ENCODE assay signal across 8 cellular contexts in the genomic region with DNA sequence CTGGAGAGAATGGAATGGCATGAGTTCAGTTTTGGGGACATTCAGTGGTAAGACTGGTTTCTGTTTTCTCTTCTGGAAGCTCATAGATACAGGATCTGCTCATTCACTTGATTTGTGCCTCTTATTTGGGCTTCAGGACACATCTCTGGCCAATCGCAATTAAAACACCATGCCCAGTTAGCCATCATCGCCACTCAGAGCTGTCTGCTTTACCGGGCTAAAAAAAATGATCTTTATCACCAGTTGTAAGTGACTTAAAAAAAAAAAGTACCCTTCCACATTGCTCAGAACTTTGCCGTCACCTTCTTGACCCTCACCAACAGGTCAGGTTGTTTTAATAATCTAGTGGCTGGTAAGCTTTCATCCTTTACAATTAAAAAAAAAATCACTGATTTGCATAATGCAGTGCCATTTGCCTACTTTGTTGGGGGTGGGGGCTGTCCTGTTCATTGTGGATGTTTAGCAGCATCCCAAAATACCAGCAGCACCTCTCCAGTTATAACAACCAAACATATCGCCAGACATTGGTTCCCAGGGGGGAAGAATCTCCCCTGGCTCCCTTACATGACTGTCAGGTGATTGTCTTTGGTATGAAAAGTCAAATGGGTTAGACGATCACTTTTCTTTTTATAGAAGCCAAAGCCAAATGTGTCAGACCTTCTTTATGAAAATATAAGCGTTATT.
DNase-seq lines count a peak whose midpoint lies in the region; ATAC-seq, FAIRE-seq and TF ChIP-seq lines count a peak whose summit lies in the region.

No MANE protein-coding gene starts in this region.

- H3K27me3 Mint-ChIP-seq in activated naive CD8-positive, alpha-beta T cell: no peaks in the 10 kb centered on the region

- DNase-seq in right cardiac atrium (no peak), mucosa of descending colon (no peak), activated gamma-delta T cell (lab: John Stamatoyannopoulos, UW) (no peak), HT-29 (ENCODE audit: low spot score) (no peak), urothelium cell line (ENCODE audit: low spot score) (no peak)

- peak overlapping the region; percentile 97 for H3K27ac Mint-ChIP-seq in activated naive CD8-positive, alpha-beta T cell

- ATAC-seq in HG03432 (IDR thresholded peaks at IDR 0.05; ENCODE audit: unreplicated experiment): peak; percentile 11
- ATAC-seq in right cardiac atrium: peak in 1 of 2 donors; percentile 58
- no peak for ATAC-seq in mucosa of descending colon

- peaks cover 92% of the 10 kb centered on the region for H3K4me1 Mint-ChIP-seq in activated naive CD8-positive, alpha-beta T cell (ENCODE audit: low read depth)

- H3K9me3 ChIP-seq in right cardiac atrium (ENCODE audit: control insufficient read depth, low read length) (no peaks in the 10 kb centered on the region), stomach smooth muscle (ENCODE audit: control insufficient read depth in 2 of 2, low read length in 2 of 2) (no peaks in the 10 kb centered on the region), mucosa of descending colon (no peaks in the 10 kb centered on the region)

- peaks cover 11% of the 10 kb centered on the region for H3K36me3 Mint-ChIP-seq in activated naive CD8-positive, alpha-beta T cell

- no peak for FAIRE-seq in urothelium cell line (lab: Jason Lieb, UNC)

- intact Hi-C loops in right cardiac atrium (cut with DNase I): loop anchor here in 3 of 4 donors (5.0 to 10.0 kb wide), 4 partner anchors 53 to 223 kb away; partner anchors contain the start of gene HIF1A (in 1 of the 3)
- intact Hi-C loops in mucosa of descending colon (cut with DNase I, micrococcal nuclease): no loop called here

- peaks cover 32% of the 10 kb centered on the region for H3K4me1 ChIP-seq in right cardiac atrium (ENCODE audit: control insufficient read depth, insufficient read depth, low read length)
- peaks cover 28% of the 10 kb centered on the region for H3K4me1 ChIP-seq in stomach smooth muscle (ENCODE audit: control insufficient read depth, insufficient read depth, low read length)
- peaks cover 13% of the 10 kb centered on the region for H3K4me1 ChIP-seq in mucosa of descending colon (ENCODE audit: low read depth)

- H3K27ac ChIP-seq in right cardiac atrium (ENCODE audit: low read length): peak overlapping the region; percentile 99
- no peak overlapping the region for H3K27ac ChIP-seq in stomach smooth muscle (ENCODE audit: low read length)

- TF ChIP-seq CTCF in mucosa of descending colon (IDR thresholded peaks at IDR 0.05): no peak

- H3K4me3 ChIP-seq in right cardiac atrium (ENCODE audit: low read length) (peak overlapping the region; percentile 43), stomach smooth muscle (ENCODE audit: low read length in 2 of 2) (peak overlapping the region; percentile 73 to 76), mucosa of descending colon (no peak overlapping the region)

- 37% methylated on average over 7 of the region's 7 CpGs for WGBS in right cardiac atrium

- H3K9ac ChIP-seq in stomach smooth muscle (ENCODE audit: low read length in 2 of 2): peak overlapping the region; percentile 55 to 57

- H3K36me3 ChIP-seq in stomach smooth muscle (ENCODE audit: control insufficient read depth in 2 of 2, insufficient read depth in 2 of 2, low read length in 2 of 2) (no peaks in the 10 kb centered on the region), mucosa of descending colon (ENCODE audit: low read depth) (no peaks in the 10 kb centered on the region)

- H3K27me3 ChIP-seq in right cardiac atrium (ENCODE audit: control insufficient read depth, insufficient read depth) (no peaks in the 10 kb centered on the region), stomach smooth muscle (ENCODE audit: control insufficient read depth in 1 of 2, insufficient read depth in 2 of 2, low read length in 2 of 2) (peaks cover 0 to 3% of the 10 kb centered on the region in 2 donors)

- H3K4me3 Mint-ChIP-seq in activated naive CD8-positive, alpha-beta T cell: peak overlapping the region; percentile 90

- peaks cover 3% of the 10 kb centered on the region for H3K9me3 Mint-ChIP-seq in activated naive CD8-positive, alpha-beta T cell (ENCODE audit: low read depth)

Comparison
In these comparisons a context has a peak if more than half of its experiments do, and no peak if none do; other contexts are left out.
1. intact Hi-C loops: an anchor here in right cardiac atrium (5.0 to 10.0 kb wide); none called in mucosa of descending colon.